In the genomic region with DNA sequence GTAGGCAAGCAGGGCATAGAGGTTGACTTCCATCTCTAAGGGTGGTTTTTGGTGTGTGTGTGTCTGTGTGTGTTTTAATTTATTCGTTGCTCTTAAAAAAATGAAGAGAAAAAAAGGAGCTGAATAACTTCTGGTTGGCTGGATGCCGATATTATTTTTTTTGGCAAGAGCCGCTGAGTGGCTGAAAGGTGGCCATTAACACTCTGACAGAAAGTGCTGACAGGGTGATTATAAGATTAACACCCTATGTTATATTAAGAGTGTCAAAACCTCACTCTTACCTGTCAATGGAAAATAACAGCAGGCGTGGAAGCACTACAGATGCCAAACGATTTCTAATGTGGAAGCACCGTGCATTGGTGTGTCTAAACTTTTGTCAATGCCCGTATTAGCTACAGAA, we compare ENCODE assay signal across 14 cellular contexts.
DNase-seq lines count a peak whose midpoint lies in the region; ATAC-seq and TF ChIP-seq lines count a peak whose summit lies in the region.
"Had no signal": no experiment of that assay in that cellular context is flagged by ENCODE, and none has a peak within 500 bp of the region (broad histone marks: within the 10 kb centered on the region; RNA-seq: fewer than 3 reads in every experiment).

No MANE protein-coding gene starts in this region.

- no peak overlapping the region for H2AFZ ChIP-seq in osteoblast (ENCODE audit: low read length)

- H3K4me3 ChIP-seq in osteoblast (ENCODE audit: insufficient read depth, low read length), result no peak overlapping the region

- intact Hi-C loops in left ventricle myocardium superior (cut with micrococcal nuclease) (no loop called here), cardiac septum (cut with DNase I) (no loop called here)

- H3K27me3 ChIP-seq in osteoblast (ENCODE audit: insufficient read depth, low read length), result no peaks in the 10 kb centered on the region

- H3K4me2 ChIP-seq in osteoblast (ENCODE audit: insufficient read depth, low read length), result no peak overlapping the region

- no peaks in the 10 kb centered on the region for H3K79me2 ChIP-seq in osteoblast (ENCODE audit: insufficient read depth, low read length)

- no peak for TF ChIP-seq CTCF in osteoblast (IDR thresholded peaks at IDR 0.05; ENCODE audit: extremely low read depth, low read depth, low read length)

- ATAC-seq in left ventricle myocardium superior, result peak; percentile 38
- no peak for ATAC-seq in GM19023 (IDR thresholded peaks at IDR 0.05; ENCODE audit: unreplicated experiment)

- H3K4me1 ChIP-seq in osteoblast (ENCODE audit: insufficient read depth, low read length), result no peaks in the 10 kb centered on the region

- no peaks in the 10 kb centered on the region for H3K36me3 ChIP-seq in osteoblast (ENCODE audit: insufficient read depth, low read length)

- no peak overlapping the region for H3K27ac ChIP-seq in osteoblast (ENCODE audit: low read depth, low read length)
- H3K27ac ChIP-seq: 22Rv1 had no signal

- peak; percentile 8 for DNase-seq in NCI-H82 (lab: John Stamatoyannopoulos, UW)
- DNase-seq in NCI-H82 treated with DMSO at 0.1 percent for 48 hours (lab: John Stamatoyannopoulos, UW; ENCODE audit: unreplicated experiment), result no peak
- DNase-seq in left ventricle myocardium superior, result no peak
- no peak for DNase-seq in cardiac septum (ENCODE audit: low spot score)
- peak; percentile 68 to 69 for DNase-seq in dermis microvascular lymphatic vessel endothelial cell (ENCODE audit: low read depth in 2 of 2)
- no peak for DNase-seq in osteoblast (ENCODE audit: insufficient read length, low spot score, missing footprints)
- DNase-seq: Caco-2; CD8-positive, alpha-beta memory T cell; DMS53; GF-D8; HCEC 1CT; HFFc6 had no signal

- no peaks in the 10 kb centered on the region for H4K20me1 ChIP-seq in osteoblast (ENCODE audit: insufficient read depth, low read length)

- no peaks in the 10 kb centered on the region for H3K9me3 ChIP-seq in osteoblast (ENCODE audit: low read depth, low read length)
- H3K9me3 ChIP-seq: Caco-2 had no signal

Comparison
In these comparisons a context has a peak if more than half of its experiments do, and no peak if none do; other contexts are left out.
1. DNase-seq: peak in NCI-H82 (single experiment) and dermis microvascular lymphatic vessel endothelial cell (2 of 2); none in NCI-H82 treated with DMSO at 0.1 percent for 48 hours (single experiment), left ventricle myocardium superior (single experiment), cardiac septum (single experiment) and osteoblast (single experiment).